In genomic region chr17:41816637-41817320, GRCh38 we compare ENCODE assay signal across 17 cellular contexts. TPM values are rescaled to one million over a fixed set of nuclear protein-coding genes. Genes with fewer than 3 reads are reported as not detected.
DNase-seq lines count a peak whose midpoint lies in the region; ATAC-seq, FAIRE-seq and TF ChIP-seq lines count a peak whose summit lies in the region.
"Had no signal": no experiment of that assay in that cellular context is flagged by ENCODE, and none has a peak within 500 bp of the region (broad histone marks: within the 10 kb centered on the region; RNA-seq: fewer than 3 reads in every experiment).

No MANE protein-coding gene starts in this region.

- no peak overlapping the region for H3K23ac ChIP-seq in H9 (ENCODE audit: insufficient read length, low read depth, low read length)
- no peak overlapping the region for H3K23ac ChIP-seq in IMR-90 (ENCODE audit: low read depth, low read length)
- H3K23ac ChIP-seq in neuronal stem cell (ENCODE audit: low read depth, low read length, poor library complexity): peak overlapping the region; percentile 80
- no peak overlapping the region for H3K23ac ChIP-seq in trophoblast cell (ENCODE audit: low read length)

- H2BK15ac ChIP-seq in H9 (ENCODE audit: low read depth, low read length): no peak overlapping the region
- no peak overlapping the region for H2BK15ac ChIP-seq in IMR-90 (ENCODE audit: low read depth, low read length)
- no peak overlapping the region for H2BK15ac ChIP-seq in neuronal stem cell (ENCODE audit: low read length)

- intact Hi-C loops in IMR-90 (cut with micrococcal nuclease): no loop called here

- no peak overlapping the region for H2AFZ ChIP-seq in H9 (ENCODE audit: low read length)
- peak overlapping the region; percentile 72 for H2AFZ ChIP-seq in IMR-90 (replicated peaks; ENCODE audit: low read length, poor library complexity)
- H2AFZ ChIP-seq in neuronal stem cell (ENCODE audit: low read length): no peak overlapping the region
- no peak overlapping the region for H2AFZ ChIP-seq in trophoblast cell (ENCODE audit: insufficient read depth, low read length, poor library complexity)

- peak overlapping the region; percentile 31 to 70 (median 53); a peak in 3 of 7 replicates for H3K27ac Mint-ChIP-seq in H9
- H3K27ac Mint-ChIP-seq: B cell; CD4-positive, alpha-beta T cell had no signal

- H3K27me3 Mint-ChIP-seq in H9 (ENCODE audit: low read depth): no peaks in the 10 kb centered on the region
- H3K27me3 Mint-ChIP-seq: B cell; CD4-positive, alpha-beta T cell had no signal

- peak overlapping the region; percentile 37 for H3K18ac ChIP-seq in H9 (ENCODE audit: insufficient read length, low read depth, low read length)
- H3K18ac ChIP-seq in IMR-90 (ENCODE audit: low read depth, low read length): no peak overlapping the region
- peak overlapping the region; percentile 7 for H3K18ac ChIP-seq in neuronal stem cell (ENCODE audit: low read length)
- H3K18ac ChIP-seq in trophoblast cell (ENCODE audit: low read length): no peak overlapping the region

- H3K4me2 ChIP-seq in H9 (ENCODE audit: insufficient read depth, insufficient read length, low read length) (no peak overlapping the region), IMR-90 (ENCODE audit: low read depth, low read length) (no peak overlapping the region), neuronal stem cell (ENCODE audit: insufficient read depth, low read length, poor library complexity, severe bottlenecking) (no peak overlapping the region), trophoblast cell (ENCODE audit: low read length) (no peak overlapping the region)

- no peak for TF ChIP-seq POLR2A in IMR-90 (IDR thresholded peaks at IDR 0.05; ENCODE audit: low read depth, low read length)

- peak; percentile 52 for FAIRE-seq in bronchial epithelial cell (lab: Jason Lieb, UNC)

- H3K9ac ChIP-seq in H9 (ENCODE audit: extremely low read depth, insufficient read length, low read length) (no peak overlapping the region), IMR-90 (ENCODE audit: low read depth, low read length) (no peak overlapping the region), neuronal stem cell (ENCODE audit: low read depth, low read length, poor library complexity) (no peak overlapping the region), trophoblast cell (ENCODE audit: low read length) (no peak overlapping the region)

- H3K23me2 ChIP-seq in H9 (ENCODE audit: insufficient read length, low read depth, low read length, poor library complexity, severe bottlenecking): peaks cover 16% of the 10 kb centered on the region

- CTCF ChIA-PET in IMR-90 (lab: Yijun Ruan, JAX): no interaction called here

- in situ Hi-C loops in IMR-90 (cut with MboI; ENCODE audit: low sequenced_read_pairs): no loop called here

- H3K4me1 Mint-ChIP-seq in H9: peaks cover 18 to 47% of the 10 kb centered on the region in 2 experiments

- DNase-seq in H9: no peak
- no peak for DNase-seq in IMR-90
- no peak for DNase-seq in bronchial epithelial cell (ENCODE audit: low read depth)
- DNase-seq in neuronal stem cell (ENCODE audit: low spot score): no peak
- DNase-seq in trophoblast cell: no peak
- DNase-seq in activated CD4-positive, alpha-beta T cell treated with anti-CD3 and anti-CD28 coated beads for 48 hours: no peak
- no peak for DNase-seq in activated effector memory CD4-positive, alpha-beta T cell treated with anti-CD3 and anti-CD28 coated beads, Interleukin-2, amount 50 U/mL, for 16 hours
- DNase-seq: C1 segment of cervical spinal cord; Calu3; CD4-positive, alpha-beta T cell; DMS 273 treated with DMSO at 0.1 percent for 48 hours; GOT3; HCEC 1CT had no signal

- dilution Hi-C loops in IMR-90 (cut with HindIII; ENCODE audit: low sequenced_read_pairs, unreplicated experiment): no loop called here

- H2AK5ac ChIP-seq in H9 (ENCODE audit: insufficient read length, low read length) (no peak overlapping the region), IMR-90 (ENCODE audit: low read depth, low read length) (no peak overlapping the region), neuronal stem cell (ENCODE audit: low read depth, low read length) (peak overlapping the region; percentile 25), trophoblast cell (ENCODE audit: low read length) (no peak overlapping the region)

- no peak for TF ChIP-seq RAD21 in IMR-90 (IDR thresholded peaks at IDR 0.05; ENCODE audit: low read length)

- H3K9me3 Mint-ChIP-seq in H9: no peaks in the 10 kb centered on the region; a peak in 1 of 5 replicates
- H3K9me3 Mint-ChIP-seq: CD4-positive, alpha-beta T cell had no signal

- H3K4me3 ChIP-seq in IMR-90 (ENCODE audit: insufficient read depth, low read depth, low read length): no peak overlapping the region
- H3K4me3 ChIP-seq in bronchial epithelial cell (ENCODE audit: low read depth, low read length): no peak overlapping the region
- H3K4me3 ChIP-seq in neuronal stem cell (ENCODE audit: low read length in 2 of 2): peak overlapping the region in 1 of 2 donors; percentile 65
- H3K4me3 ChIP-seq in trophoblast cell (ENCODE audit: low read depth, low read length): no peak overlapping the region

- no peak for TF ChIP-seq CTCF in H9 (conservative IDR thresholded peaks at IDR 0.05)
- TF ChIP-seq CTCF in IMR-90 (conservative IDR thresholded peaks at IDR 0.05; ENCODE audit: low read depth, low read length): no peak
- no peak for TF ChIP-seq CTCF in bronchial epithelial cell (IDR thresholded peaks at IDR 0.05; ENCODE audit: insufficient read depth, low read length, severe bottlenecking)

- H3K36me3 ChIP-seq in IMR-90 (ENCODE audit: control insufficient read depth, insufficient read depth, low read length): peaks cover 41% of the 10 kb centered on the region
- H3K36me3 ChIP-seq in bronchial epithelial cell (ENCODE audit: control insufficient read depth, insufficient read depth, low read length): peaks cover 8% of the 10 kb centered on the region
- H3K36me3 ChIP-seq in neuronal stem cell (replicated peaks in 1 of 2; ENCODE audit: control insufficient read depth in 2 of 2, insufficient read depth in 2 of 2, low read length in 2 of 2): peaks cover 23 to 49% of the 10 kb centered on the region in 2 donors
- peaks cover 35 to 41% of the 10 kb centered on the region in 2 experiments for H3K36me3 ChIP-seq in trophoblast cell (ENCODE audit: control insufficient read depth in 1 of 2, insufficient read depth in 2 of 2, low read length in 2 of 2)

- H3K56ac ChIP-seq in H9 (ENCODE audit: insufficient read length, low read depth, low read length): no peak overlapping the region
- no peak overlapping the region for H3K56ac ChIP-seq in IMR-90 (ENCODE audit: extremely low read depth, insufficient read depth, low read length)

- peaks cover 20 to 33% (median 32%) of the 10 kb centered on the region in 3 experiments for H3K36me3 Mint-ChIP-seq in H9 (ENCODE audit: insufficient read depth in 1 of 3, low read depth in 3 of 3)

- H3K4ac ChIP-seq in H9 (ENCODE audit: low read depth, low read length) (no peak overlapping the region), IMR-90 (ENCODE audit: low read depth, low read length) (no peak overlapping the region), neuronal stem cell (ENCODE audit: low read length) (peak overlapping the region; percentile 27), trophoblast cell (ENCODE audit: low read depth, low read length) (no peak overlapping the region)

- H3K27me3 ChIP-seq in H9 (ENCODE audit: insufficient read depth, low read length): no peaks in the 10 kb centered on the region
- no peaks in the 10 kb centered on the region for H3K27me3 ChIP-seq in IMR-90 (ENCODE audit: control insufficient read depth, insufficient read depth, low read length)
- no peaks in the 10 kb centered on the region for H3K27me3 ChIP-seq in bronchial epithelial cell (ENCODE audit: control insufficient read depth, insufficient read depth, low read length)
- peaks cover 0 to 2% (median 0%) of the 10 kb centered on the region in 3 experiments for H3K27me3 ChIP-seq in neuronal stem cell (ENCODE audit: control insufficient read depth in 3 of 3, insufficient read depth in 3 of 3, low read depth in 1 of 3, low read length in 3 of 3)
- no peaks in the 10 kb centered on the region for H3K27me3 ChIP-seq in trophoblast cell (ENCODE audit: insufficient read depth, low read length)

- H3K79me2 ChIP-seq in H9 (ENCODE audit: insufficient read depth, low read length) (peaks cover 12% of the 10 kb centered on the region; the same call in 1 of the 2 replicates), trophoblast cell (ENCODE audit: control insufficient read depth, insufficient read depth, low read length, poor library complexity) (peaks cover 9% of the 10 kb centered on the region)

- ATAC-seq in IMR-90 (ENCODE audit: low read depth): no peak
- no peak for ATAC-seq in GM21360 (IDR thresholded peaks at IDR 0.05; ENCODE audit: unreplicated experiment)

- peaks cover 2% of the 10 kb centered on the region for H3K79me1 ChIP-seq in H9 (ENCODE audit: insufficient read depth, low read depth, low read length, poor library complexity, severe bottlenecking)
- peaks cover 17 to 85% of the 10 kb centered on the region in 2 experiments for H3K79me1 ChIP-seq in IMR-90 (ENCODE audit: low read depth in 1 of 2, low read length in 2 of 2)
- peaks cover 12% of the 10 kb centered on the region for H3K79me1 ChIP-seq in neuronal stem cell (ENCODE audit: low read depth, low read length)
- peaks cover 15% of the 10 kb centered on the region for H3K79me1 ChIP-seq in trophoblast cell (ENCODE audit: low read length)

- H4K8ac ChIP-seq in H9 (replicated peaks; ENCODE audit: insufficient read length, low read depth, low read length) (no peak overlapping the region), IMR-90 (ENCODE audit: low read depth in 2 of 2, low read length in 2 of 2) (0 out of 4 replicates have a peak overlapping the region, but pooled peaks of 1 of the 2 experiments have one; percentile 4), neuronal stem cell (ENCODE audit: low read depth, low read length) (no peak overlapping the region), trophoblast cell (ENCODE audit: low read depth, low read length) (no peak overlapping the region)

- H4K5ac ChIP-seq in H9 (ENCODE audit: insufficient read length, low read depth, low read length) (no peak overlapping the region), IMR-90 (ENCODE audit: low read depth, low read length) (no peak overlapping the region)

- peaks cover 16% of the 10 kb centered on the region for H3K9me1 ChIP-seq in IMR-90 (ENCODE audit: insufficient read depth, low read length)

- no peak overlapping the region for H3T11ph ChIP-seq in H9 (ENCODE audit: low read length)

- H3K27ac ChIP-seq in H9 (ENCODE audit: insufficient read length, low read depth, low read length) (no peak overlapping the region), IMR-90 (ENCODE audit: insufficient read depth, low read length) (no peak overlapping the region), neuronal stem cell (replicated peaks; ENCODE audit: low read length) (no peak overlapping the region), trophoblast cell (ENCODE audit: low read depth, low read length) (no peak overlapping the region)

- H3K9me3 ChIP-seq in H9 (ENCODE audit: control insufficient read depth, low read depth, low read length) (no peaks in the 10 kb centered on the region), IMR-90 (ENCODE audit: control insufficient read depth, insufficient read depth, low read length) (no peaks in the 10 kb centered on the region), neuronal stem cell (replicated peaks in 1 of 2; ENCODE audit: control insufficient read depth in 2 of 2, insufficient read depth in 1 of 2, low read depth in 1 of 2, low read length in 2 of 2) (peaks cover 0 to 6% of the 10 kb centered on the region in 2 donors), trophoblast cell (ENCODE audit: insufficient read depth, low read depth, low read length) (no peaks in the 10 kb centered on the region)

- H4K20me1 ChIP-seq in H9 (ENCODE audit: control insufficient read depth, insufficient read depth, insufficient read length) (no peaks in the 10 kb centered on the region), IMR-90 (ENCODE audit: insufficient read depth, low read length) (peaks cover 49% of the 10 kb centered on the region)

- WGBS in H9 (ENCODE audit: extremely low coverage, insufficient read length, low lambda C conversion rate): no CpG with 5 or more reads among the region's 23 CpGs
- 94% methylated on average over 9 of the region's 23 CpGs; no CpG with 5 or more reads in 1 of the 2 experiments for WGBS in IMR-90 (ENCODE audit: extremely low coverage in 2 of 2, insufficient read length in 1 of 2), 2 experiments
- WGBS in neuronal stem cell (ENCODE audit: extremely low coverage in 2 of 2, insufficient read length in 2 of 2, insufficient replicate concordance in 1 of 2), 2 donors: no CpG with 5 or more reads among the region's 23 CpGs
- no CpG with 5 or more reads among the region's 23 CpGs for WGBS in trophoblast cell (ENCODE audit: extremely low coverage, insufficient coverage, insufficient read length)

- H3K14ac ChIP-seq in H9 (ENCODE audit: insufficient read depth, low read length): no peak overlapping the region; the same call in 1 of the 2 replicates
- H3K14ac ChIP-seq in IMR-90 (replicated peaks; ENCODE audit: low read depth, low read length): no peak overlapping the region
- H3K14ac ChIP-seq in neuronal stem cell (ENCODE audit: low read length): peak overlapping the region; percentile 91
- H3K14ac ChIP-seq in trophoblast cell (ENCODE audit: low read length): no peak overlapping the region

- no peak overlapping the region for H2BK120ac ChIP-seq in H9 (ENCODE audit: low read depth, low read length, poor library complexity, severe bottlenecking)
- no peak overlapping the region for H2BK120ac ChIP-seq in IMR-90 (ENCODE audit: low read depth, low read length)
- no peak overlapping the region for H2BK120ac ChIP-seq in neuronal stem cell (ENCODE audit: low read depth, low read length)
- no peak overlapping the region for H2BK120ac ChIP-seq in trophoblast cell (ENCODE audit: insufficient read depth, low read length, poor library complexity)

- no peak overlapping the region for H4K91ac ChIP-seq in H9 (ENCODE audit: insufficient read length, low read depth, low read length)
- H4K91ac ChIP-seq in IMR-90 (ENCODE audit: insufficient read depth, low read depth, low read length): no peak overlapping the region
- no peak overlapping the region for H4K91ac ChIP-seq in neuronal stem cell (ENCODE audit: low read depth, low read length, poor library complexity)
- no peak overlapping the region for H4K91ac ChIP-seq in trophoblast cell (ENCODE audit: low read depth, low read length)

- H2BK5ac ChIP-seq in H9 (ENCODE audit: insufficient read length, low read length) (no peak overlapping the region), IMR-90 (ENCODE audit: low read depth, low read length, poor library complexity, severe bottlenecking) (no peak overlapping the region), neuronal stem cell (ENCODE audit: low read length) (no peak overlapping the region), trophoblast cell (ENCODE audit: low read depth, low read length, poor library complexity) (no peak overlapping the region)

- no peak overlapping the region for H3K4me3 Mint-ChIP-seq in H9
- H3K4me3 Mint-ChIP-seq: B cell; CD4-positive, alpha-beta T cell had no signal

- H2BK20ac ChIP-seq in H9 (ENCODE audit: low read depth, low read length, poor library complexity, severe bottlenecking): no peak overlapping the region
- H2BK20ac ChIP-seq in IMR-90 (ENCODE audit: low read depth, low read length): no peak overlapping the region

- H2AK9ac ChIP-seq in IMR-90 (replicated peaks; ENCODE audit: low read depth, low read length, poor library complexity): peak overlapping the region; percentile 72

- no TSS peak for BruUV-seq in IMR-90 (replicated peaks; lab: Mats Ljungman, UMichigan)

- H2BK12ac ChIP-seq in H9 (ENCODE audit: insufficient read length, low read depth, low read length) (no peak overlapping the region), neuronal stem cell (ENCODE audit: low read length) (peak overlapping the region; percentile 63), trophoblast cell (ENCODE audit: low read length) (no peak overlapping the region)

- POLR2A ChIA-PET in IMR-90 (lab: Charles Lee; ENCODE audit: unreplicated experiment): no interaction called here

- H3K4me1 ChIP-seq in H9 (ENCODE audit: insufficient read depth, low read length) (peaks cover 4% of the 10 kb centered on the region; the same call in 1 of the 2 replicates), IMR-90 (ENCODE audit: control insufficient read depth, insufficient read depth, low read length) (peaks cover 11% of the 10 kb centered on the region), neuronal stem cell (ENCODE audit: control insufficient read depth in 2 of 2, insufficient read depth in 1 of 2, low read depth in 1 of 2, low read length in 2 of 2) (peaks cover 5 to 24% of the 10 kb centered on the region in 2 donors), trophoblast cell (ENCODE audit: control insufficient read depth in 1 of 2, insufficient read depth in 2 of 2, low read length in 2 of 2) (peaks cover 9 to 11% of the 10 kb centered on the region in 2 experiments)

- no peak overlapping the region for H4K12ac ChIP-seq in trophoblast cell (ENCODE audit: low read depth, low read length)

RNA-seq across cellular contexts. Expression of gene FKBP10, which starts 4.0 kb away (rescaled TPM):
- total RNA-seq in H9 (2021) (166 TPM in 2 replicates), IMR-90 (2012; rRNA removed) (156 and 170 TPM in 2 replicates), bronchial epithelial cell (64.1 and 81.6 TPM in 2 replicates)
- 984 and 1,083 TPM in 2 replicates for polyA plus RNA-seq in IMR-90 (2012; rRNA removed)
- polyA plus RNA-seq in IMR-90 (2012; cell fraction: cytosol; rRNA removed): 808 and 968 TPM in 2 replicates
- 1,533 and 3,276 TPM in 2 replicates for polyA plus RNA-seq in IMR-90 (2012; cell fraction: nucleus; rRNA removed; ENCODE audit: low replicate concordance)
- 166 TPM for polyA plus RNA-seq in neuronal stem cell (2013, experiment 1 of 2)
- polyA plus RNA-seq in neuronal stem cell (2013, experiment 2 of 2): 162 TPM
- polyA plus RNA-seq in trophoblast cell (2013): 181 and 187 TPM in 2 replicates
- total RNA-seq: CD4-positive, alpha-beta T cell had no signal

RNA-seq across cellular contexts. Expression of gene P3H4, which starts 5.0 kb away (rescaled TPM):
- 22.9 and 24.0 TPM in 2 replicates for total RNA-seq in H9 (2021)
- 21.5 and 22.2 TPM in 2 replicates for total RNA-seq in IMR-90 (2012; rRNA removed)
- 66.7 and 76.9 TPM in 2 replicates for polyA plus RNA-seq in IMR-90 (2012; rRNA removed)
- 97.5 and 103 TPM in 2 replicates for polyA plus RNA-seq in IMR-90 (2012; cell fraction: cytosol; rRNA removed)
- polyA plus RNA-seq in IMR-90 (2012; cell fraction: nucleus; rRNA removed; ENCODE audit: low replicate concordance): 24.6 and 46.5 TPM in 2 replicates
- 32.1 and 47.1 TPM in 2 replicates for total RNA-seq in bronchial epithelial cell
- 36.9 TPM for polyA plus RNA-seq in neuronal stem cell (2013, experiment 1 of 2)
- 37.5 TPM for polyA plus RNA-seq in neuronal stem cell (2013, experiment 2 of 2)
- polyA plus RNA-seq in trophoblast cell (2013): 27.5 and 27.8 TPM in 2 replicates

RNA-seq across cellular contexts. Expression of gene NT5C3B, which starts 19.3 kb away (rescaled TPM):
- total RNA-seq in H9 (2021) (66.2 and 76.1 TPM in 2 replicates), IMR-90 (2012; rRNA removed) (83.0 and 92.7 TPM in 2 replicates), bronchial epithelial cell (81.2 and 124 TPM in 2 replicates)
- polyA plus RNA-seq in IMR-90 (2012; rRNA removed): 58.0 and 59.9 TPM in 2 replicates
- 47.4 and 50.6 TPM in 2 replicates for polyA plus RNA-seq in IMR-90 (2012; cell fraction: cytosol; rRNA removed)
- polyA plus RNA-seq in IMR-90 (2012; cell fraction: nucleus; rRNA removed; ENCODE audit: low replicate concordance): 45.6 and 79.0 TPM in 2 replicates
- polyA plus RNA-seq in neuronal stem cell (2013, experiment 1 of 2): 111 TPM
- polyA plus RNA-seq in neuronal stem cell (2013, experiment 2 of 2): 110 TPM
- 45.0 and 48.0 TPM in 2 replicates for polyA plus RNA-seq in trophoblast cell (2013)

RNA-seq across cellular contexts. Expression of gene KLHL10, which starts 20.8 kb away (rescaled TPM):
- 0.22 and 0.46 TPM in 2 replicates for total RNA-seq in H9 (2021)
- under 0.01 and 0.18 TPM in 2 replicates for total RNA-seq in IMR-90 (2012; rRNA removed)
- 0.07 TPM in 1 of 2 replicates, not detected in the other for polyA plus RNA-seq in IMR-90 (2012; rRNA removed)
- polyA plus RNA-seq in IMR-90 (2012; cell fraction: cytosol; rRNA removed): 0.08 TPM in 1 of 2 replicates, not detected in the other
- 0.05 and 0.34 TPM in 2 replicates for polyA plus RNA-seq in IMR-90 (2012; cell fraction: nucleus; rRNA removed; ENCODE audit: low replicate concordance)
- under 0.01 and 0.13 TPM in 2 replicates for total RNA-seq in bronchial epithelial cell
- polyA plus RNA-seq in neuronal stem cell (2013, experiment 1 of 2): 0.04 TPM
- 0.04 TPM for polyA plus RNA-seq in neuronal stem cell (2013, experiment 2 of 2)
- polyA plus RNA-seq in trophoblast cell (2013): 0.03 and 0.05 TPM in 2 replicates
- total RNA-seq: A172; Calu3; CD4-positive, alpha-beta T cell; HT-29 had no signal

RNA-seq across cellular contexts. Expression of gene JUP, which starts 30.3 kb away (rescaled TPM):
- total RNA-seq in H9 (2021) (87.9 and 90.1 TPM in 2 replicates), IMR-90 (2012; rRNA removed) (12.9 and 14.7 TPM in 2 replicates), bronchial epithelial cell (227 and 407 TPM in 2 replicates)
- polyA plus RNA-seq in IMR-90 (2012; rRNA removed): 27.3 and 28.4 TPM in 2 replicates
- polyA plus RNA-seq in IMR-90 (2012; cell fraction: cytosol; rRNA removed): 14.0 and 35.6 TPM in 2 replicates
- polyA plus RNA-seq in IMR-90 (2012; cell fraction: nucleus; rRNA removed; ENCODE audit: low replicate concordance): 17.9 and 32.0 TPM in 2 replicates
- polyA plus RNA-seq in neuronal stem cell (2013, experiment 1 of 2): 55.6 TPM
- polyA plus RNA-seq in neuronal stem cell (2013, experiment 2 of 2): 57.2 TPM
- 367 and 395 TPM in 2 replicates for polyA plus RNA-seq in trophoblast cell (2013)

Comparison
In these comparisons a context has a peak if more than half of its experiments do, and no peak if none do; other contexts are left out.
1. H3K18ac ChIP-seq: peak in H9 (single experiment) and neuronal stem cell (single experiment); none in IMR-90 (single experiment) and trophoblast cell (single experiment).